In genomic region chr1:96723372-96723771, GRCh38 we compare ENCODE assay signal across 2 cellular contexts.
TF ChIP-seq lines count a peak whose summit lies in the region.

No MANE protein-coding gene starts in this region.

TF ChIP-seq in HepG2, 621 proteins besides CTCF, POLR2A, EP300 and RAD21:
- TF ChIP-seq ZFP1 (CRISPR knock-in tag; IDR thresholded peaks at IDR 0.05) (no peak), FOXK1 (CRISPR knock-in tag; IDR thresholded peaks at IDR 0.05; ENCODE audit: borderline replicate concordance, low read depth) (no peak), PAX8 (CRISPR knock-in tag; IDR thresholded peaks at IDR 0.05; ENCODE audit: borderline replicate concordance) (no peak), ZNF780A (CRISPR knock-in tag; IDR thresholded peaks at IDR 0.05) (no peak), NFIB (CRISPR knock-in tag; IDR thresholded peaks at IDR 0.05; ENCODE audit: borderline replicate concordance) (no peak), GTF3A (CRISPR knock-in tag; conservative IDR thresholded peaks at IDR 0.05) (no peak), PRMT3 (CRISPR knock-in tag; IDR thresholded peaks at IDR 0.05; ENCODE audit: borderline replicate concordance, low read depth) (no peak)

TF ChIP-seq in K562, 482 proteins besides CTCF, POLR2A, EP300 and RAD21:
- no peak for TF ChIP-seq SMAD2 (IDR thresholded peaks at IDR 0.05; ENCODE audit: low read depth, low read length)
- no peak for TF ChIP-seq E2F4 (CRISPR knock-in tag; IDR thresholded peaks at IDR 0.05; ENCODE audit: low read depth)
- TF ChIP-seq MEIS2 (IDR thresholded peaks at IDR 0.05; ENCODE audit: partially characterized antibody), result peak; percentile 16
- no peak for TF ChIP-seq TCF15 (CRISPR knock-in tag; IDR thresholded peaks at IDR 0.05)
- TF ChIP-seq GABPA (tag; conservative IDR thresholded peaks at IDR 0.05; ENCODE audit: low read depth), result no peak
- TF ChIP-seq ETV1 (tag; conservative IDR thresholded peaks at IDR 0.05; ENCODE audit: low read depth), result no peak
- no peak for TF ChIP-seq SMAD3 (CRISPR knock-in tag; conservative IDR thresholded peaks at IDR 0.05)
- no peak for TF ChIP-seq TSC22D4 (tag; IDR thresholded peaks at IDR 0.05)
- peak; percentile 34 for TF ChIP-seq CHD1 (IDR thresholded peaks at IDR 0.05; ENCODE audit: low read length)
- TF ChIP-seq HNRNPUL1 (IDR thresholded peaks at IDR 0.05; ENCODE audit: low read length), result no peak
- TF ChIP-seq REST (CRISPR knock-in tag; IDR thresholded peaks at IDR 0.05; ENCODE audit: low read depth), result no peak
- peak; percentile 47; the same call in 1 of the 2 replicates for TF ChIP-seq RBFOX2 (IDR thresholded peaks at IDR 0.05; ENCODE audit: low read depth, low read length)
- no peak for TF ChIP-seq ZNF444 (CRISPR knock-in tag; IDR thresholded peaks at IDR 0.05)
- TF ChIP-seq GATAD2B (IDR thresholded peaks at IDR 0.05; ENCODE audit: borderline replicate concordance), result no peak
- TF ChIP-seq, protein P1, sequence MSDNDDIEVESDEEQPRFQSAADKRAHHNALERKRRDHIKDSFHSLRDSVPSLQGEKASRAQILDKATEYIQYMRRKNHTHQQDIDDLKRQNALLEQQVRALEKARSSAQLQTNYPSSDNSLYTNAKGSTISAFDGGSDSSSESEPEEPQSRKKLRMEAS (CRISPR knock-in tag; IDR thresholded peaks at IDR 0.05), result no peak
- no peak for TF ChIP-seq SREBF2 (CRISPR knock-in tag; IDR thresholded peaks at IDR 0.05)
- no peak for TF ChIP-seq ZNF263 (CRISPR knock-in tag; IDR thresholded peaks at IDR 0.05; ENCODE audit: borderline replicate concordance)
- TF ChIP-seq GTF2A2 (tag; IDR thresholded peaks at IDR 0.05), result no peak
TF ChIP-seq in K562: peak in this region for 3.
